ENCODE assay signal across 17 cellular contexts in genomic region chr3:169501080-169501479, GRCh38.
DNase-seq lines count a peak whose midpoint lies in the region; ATAC-seq and TF ChIP-seq lines count a peak whose summit lies in the region.
"Had no signal": no experiment of that assay in that cellular context is flagged by ENCODE, and none has a peak within 500 bp of the region (broad histone marks: within the 10 kb centered on the region; RNA-seq: fewer than 3 reads in every experiment).

No MANE protein-coding gene starts in this region.

- no peak overlapping the region for H3K4me3 ChIP-seq in SK-N-SH (ENCODE audit: low read depth in 2 of 2, low read length in 1 of 2)
- H3K4me3 ChIP-seq: A549; BLaER1 treated with 17β-estradiol and CSF1 and Interleukin-3, amounts not matched to agents 10 nM and 100 nM; GM12878 had no signal

- POLR2A ChIA-PET in SK-N-SH (lab: Yijun Ruan, JAX) = no interaction called here

- no peaks in the 10 kb centered on the region for H3K9me2 ChIP-seq in SK-N-SH

- no peaks in the 10 kb centered on the region for H3K79me2 ChIP-seq in SK-N-SH (ENCODE audit: insufficient read depth)

- no peaks in the 10 kb centered on the region for H3K36me3 ChIP-seq in SK-N-SH (replicated peaks in 1 of 2; ENCODE audit: control insufficient read depth in 1 of 2, insufficient read depth in 2 of 2, low read length in 1 of 2)
- H3K36me3 ChIP-seq: BLaER1 treated with 17β-estradiol and CSF1 and Interleukin-3, amounts not matched to agents 10 nM and 100 nM had no signal

- no peaks in the 10 kb centered on the region; a peak in 1 of 4 replicates for H3K4me1 ChIP-seq in SK-N-SH (ENCODE audit: control insufficient read depth in 1 of 2, insufficient read depth in 2 of 2, low read depth in 1 of 2, low read length in 1 of 2)
- H3K4me1 ChIP-seq: A549; BLaER1 treated with 17β-estradiol and CSF1 and Interleukin-3, amounts not matched to agents 10 nM and 100 nM had no signal

- H3K27me3 ChIP-seq in SK-N-SH (ENCODE audit: insufficient read depth) = no peaks in the 10 kb centered on the region
- H3K27me3 ChIP-seq: BLaER1 treated with 17β-estradiol and CSF1 and Interleukin-3, amounts not matched to agents 10 nM and 100 nM had no signal

- peak overlapping the region in 1 of 2 experiments; percentile 86; a peak in 2 of 4 replicates for H3K27ac ChIP-seq in SK-N-SH (ENCODE audit: low read depth in 2 of 2, low read length in 1 of 2)
- H3K27ac ChIP-seq: 22Rv1; A549; BLaER1 treated with 17β-estradiol and CSF1 and Interleukin-3, amounts not matched to agents 10 nM and 100 nM; C4-2B had no signal

- DNase-seq in SK-N-SH = peak; percentile 53
- peak; percentile 35 to 54 for DNase-seq in NCI-H526 (lab: John Stamatoyannopoulos, UW)
- DNase-seq in GM20000 (ENCODE audit: low spot score) = no peak
- no peak for DNase-seq in NK-92 (lab: John Stamatoyannopoulos, UW; ENCODE audit: unreplicated experiment)
- DNase-seq: AML-193; Caco-2; Calu3; CD4-positive, alpha-beta T cell; CD8-positive, alpha-beta T cell; DMS79 treated with DMSO at 0.1 percent for 48 hours; GDM1 had no signal

- TF ChIP-seq CTCF in SK-N-SH (IDR thresholded peaks at IDR 0.05) (no peak), GM20000 (IDR thresholded peaks at IDR 0.05; ENCODE audit: extremely low read depth, missing control alignments) (no peak)

- H3K9me3 ChIP-seq in SK-N-SH = no peaks in the 10 kb centered on the region
- H3K9me3 ChIP-seq: A549; BLaER1 treated with 17β-estradiol and CSF1 and Interleukin-3, amounts not matched to agents 10 nM and 100 nM; Caco-2 had no signal

- H2AFZ ChIP-seq in SK-N-SH (ENCODE audit: low read depth) = no peak overlapping the region

- ATAC-seq in SK-N-SH treated with all-trans-retinoic acid at 6 μM for 48 hours = no peak
- ATAC-seq: A549; CD8-positive, alpha-beta T cell; GM12878 had no signal

- peak in 1 of 2 experiments; percentile 82; a peak in 2 of 4 replicates for TF ChIP-seq EP300 in SK-N-SH (IDR thresholded peaks at IDR 0.05; ENCODE audit: borderline replicate concordance in 1 of 2, low read depth in 1 of 2, low read length in 1 of 2)

- CTCF ChIA-PET in SK-N-SH (lab: Yijun Ruan, JAX) = interaction anchor here (0.7 kb wide), 1 partner anchor 14 kb away, joined by 3 read pairs; no protein-coding TSS in a partner anchor

- H3F3A ChIP-seq in SK-N-SH (replicated peaks; ENCODE audit: insufficient read depth) = no peaks in the 10 kb centered on the region

- H3K9ac ChIP-seq in SK-N-SH = no peak overlapping the region
- H3K9ac ChIP-seq: BLaER1 treated with 17β-estradiol and CSF1 and Interleukin-3, amounts not matched to agents 10 nM and 100 nM had no signal

- H4K20me1 ChIP-seq in SK-N-SH (ENCODE audit: insufficient read depth) = no peaks in the 10 kb centered on the region
- H4K20me1 ChIP-seq: BLaER1 treated with 17β-estradiol and CSF1 and Interleukin-3, amounts not matched to agents 10 nM and 100 nM had no signal

- TF ChIP-seq RAD21 in SK-N-SH (IDR thresholded peaks at IDR 0.05; ENCODE audit: low read length) = no peak

- H3K4me2 ChIP-seq in SK-N-SH = no peak overlapping the region
- H3K4me2 ChIP-seq: A549; BLaER1 treated with 17β-estradiol and CSF1 and Interleukin-3, amounts not matched to agents 10 nM and 100 nM had no signal

TF ChIP-seq in SK-N-SH, 30 proteins besides CTCF, POLR2A, EP300 and RAD21:
- no peak for TF ChIP-seq POLR2AphosphoS5 (IDR thresholded peaks at IDR 0.05; ENCODE audit: low read depth, low read length)
- no peak for TF ChIP-seq FOXJ3 (CRISPR knock-in tag; IDR thresholded peaks at IDR 0.05)

TF ChIP-seq in SK-N-SH treated with all-trans-retinoic acid at 6 μM for 48 hours, 23 proteins besides CTCF, POLR2A, EP300 and RAD21 (continues in another document):
- TF ChIP-seq, protein P1, sequence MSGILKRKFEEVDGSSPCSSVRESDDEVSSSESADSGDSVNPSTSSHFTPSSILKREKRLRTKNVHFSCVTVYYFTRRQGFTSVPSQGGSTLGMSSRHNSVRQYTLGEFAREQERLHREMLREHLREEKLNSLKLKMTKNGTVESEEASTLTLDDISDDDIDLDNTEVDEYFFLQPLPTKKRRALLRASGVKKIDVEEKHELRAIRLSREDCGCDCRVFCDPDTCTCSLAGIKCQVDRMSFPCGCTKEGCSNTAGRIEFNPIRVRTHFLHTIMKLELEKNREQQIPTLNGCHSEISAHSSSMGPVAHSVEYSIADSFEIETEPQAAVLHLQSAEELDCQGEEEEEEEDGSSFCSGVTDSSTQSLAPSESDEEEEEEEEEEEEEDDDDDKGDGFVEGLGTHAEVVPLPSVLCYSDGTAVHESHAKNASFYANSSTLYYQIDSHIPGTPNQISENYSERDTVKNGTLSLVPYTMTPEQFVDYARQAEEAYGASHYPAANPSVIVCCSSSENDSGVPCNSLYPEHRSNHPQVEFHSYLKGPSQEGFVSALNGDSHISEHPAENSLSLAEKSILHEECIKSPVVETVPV (CRISPR knock-in tag; IDR thresholded peaks at IDR 0.05) = no peak
- TF ChIP-seq RARB (CRISPR knock-in tag; IDR thresholded peaks at IDR 0.05) (no peak), TSHZ2 (CRISPR knock-in tag; IDR thresholded peaks at IDR 0.05) (no peak), POU6F1 (CRISPR knock-in tag; IDR thresholded peaks at IDR 0.05; ENCODE audit: borderline replicate concordance, low read depth) (no peak), SNAI2 (CRISPR knock-in tag; IDR thresholded peaks at IDR 0.05) (no peak), OSR1 (CRISPR knock-in tag; IDR thresholded peaks at IDR 0.05) (no peak), TCF4 (CRISPR knock-in tag; IDR thresholded peaks at IDR 0.05; ENCODE audit: borderline replicate concordance) (no peak), ZNF565 (CRISPR knock-in tag; conservative IDR thresholded peaks at IDR 0.05; ENCODE audit: low read depth) (no peak), BACH2 (CRISPR knock-in tag; IDR thresholded peaks at IDR 0.05; ENCODE audit: borderline replicate concordance) (no peak), PPARA (CRISPR knock-in tag; IDR thresholded peaks at IDR 0.05; ENCODE audit: borderline replicate concordance) (no peak), ZFP30 (CRISPR knock-in tag; IDR thresholded peaks at IDR 0.05) (no peak), TOX (CRISPR knock-in tag; IDR thresholded peaks at IDR 0.05; ENCODE audit: borderline replicate concordance) (no peak), PATZ1 (CRISPR knock-in tag; IDR thresholded peaks at IDR 0.05; ENCODE audit: borderline replicate concordance) (no peak), GLIS3 (CRISPR knock-in tag; IDR thresholded peaks at IDR 0.05) (no peak), ZNF70 (CRISPR knock-in tag; IDR thresholded peaks at IDR 0.05) (no peak), ISL1 (CRISPR knock-in tag; IDR thresholded peaks at IDR 0.05) (no peak), ZFP3 (CRISPR knock-in tag; IDR thresholded peaks at IDR 0.05) (no peak)

Comparison
In these comparisons a context has a peak if more than half of its experiments do, and no peak if none do; other contexts are left out.
1. DNase-seq: peak in SK-N-SH (single experiment) and NCI-H526 (2 of 2); none in GM20000 (single experiment) and NK-92 (single experiment).